15 cellular contexts compared by ENCODE assay signal in the genomic region with DNA sequence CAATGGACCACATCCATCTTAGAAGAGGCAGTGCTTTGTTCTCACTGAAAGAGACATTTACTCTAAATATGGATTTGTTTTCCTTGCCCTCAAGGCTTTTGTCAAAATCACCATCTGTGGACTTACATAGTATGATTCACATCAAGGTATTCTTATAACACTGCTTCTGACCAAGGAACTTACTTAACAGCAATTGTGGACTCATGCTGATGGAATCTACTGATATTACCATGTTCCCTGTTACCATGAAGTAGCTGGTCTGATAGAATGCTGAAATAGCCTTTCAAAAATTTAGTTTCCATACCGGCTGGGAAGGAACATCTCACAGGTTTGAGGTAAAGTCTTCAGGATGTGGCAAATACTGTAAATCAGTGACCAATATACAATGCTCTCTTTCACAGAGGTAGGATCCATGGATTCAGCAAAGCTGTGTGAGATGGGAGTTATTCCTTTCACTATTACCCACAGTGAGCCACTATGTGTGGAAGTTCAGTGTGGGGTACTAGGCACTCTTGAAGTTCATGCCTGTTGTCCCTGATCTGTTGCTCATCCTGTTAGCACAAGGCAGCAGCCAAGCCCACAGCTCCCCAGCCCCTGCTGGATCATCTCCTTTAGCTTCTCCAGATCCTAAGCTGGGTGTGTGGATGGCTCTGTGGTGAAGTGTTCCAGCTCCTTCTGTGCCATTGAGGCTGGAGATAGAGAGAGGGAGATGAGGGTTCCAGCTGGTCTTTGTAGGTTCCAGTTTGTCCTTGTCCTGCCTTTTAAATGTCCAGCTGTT.
A peak's percentile ranks its signal among the peaks of the same experiment; 100 is the strongest.
DNase-seq lines count a peak whose midpoint lies in the region; ATAC-seq and TF ChIP-seq lines count a peak whose summit lies in the region.
"Had no signal": no experiment of that assay in that cellular context is flagged by ENCODE, and none has a peak within 500 bp of the region (broad histone marks: within the 10 kb centered on the region; RNA-seq: fewer than 3 reads in every experiment).

No MANE protein-coding gene starts in this region.

- no peaks in the 10 kb centered on the region for H3K4me1 Mint-ChIP-seq in stimulated activated memory B cell treated with anti-CD40 and anti-IgM and Interleukin-4, amounts not matched to agents 10 μg/mL and 1 μg/mL and 100 μg/mL, for 72 hours
- H3K4me1 Mint-ChIP-seq: activated CD4-positive, alpha-beta T cell treated with anti-CD3 and anti-CD28 coated beads, Interleukin-2, amount 10 ng/mL, durations not matched to agents 24 days and 14 days; central memory CD8-positive, alpha-beta T cell had no signal

- H3K27me3 Mint-ChIP-seq in stimulated activated memory B cell treated with anti-CD40 and anti-IgM and Interleukin-4, amounts not matched to agents 10 μg/mL and 1 μg/mL and 100 μg/mL, for 72 hours = no peaks in the 10 kb centered on the region
- H3K27me3 Mint-ChIP-seq: activated CD4-positive, alpha-beta T cell treated with anti-CD3 and anti-CD28 coated beads, Interleukin-2, amount 10 ng/mL, durations not matched to agents 24 days and 14 days; central memory CD8-positive, alpha-beta T cell had no signal

- CTCF ChIA-PET in Panc1 (lab: Charles Lee) = no interaction called here

- TF ChIP-seq CTCF in Panc1 (IDR thresholded peaks at IDR 0.05) = no peak

- no TSS peak for BruUV-seq in Panc1 (replicated peaks; lab: Mats Ljungman, UMichigan)

- no peaks in the 10 kb centered on the region for H3K36me3 Mint-ChIP-seq in stimulated activated memory B cell treated with anti-CD40 and anti-IgM and Interleukin-4, amounts not matched to agents 10 μg/mL and 1 μg/mL and 100 μg/mL, for 72 hours
- H3K36me3 Mint-ChIP-seq: CD8-positive, alpha-beta T cell had no signal

- no peaks in the 10 kb centered on the region for H3K9me3 ChIP-seq in Panc1 (ENCODE audit: control insufficient read depth, insufficient read depth, low read depth, low read length)
- H3K9me3 ChIP-seq: MG63 had no signal

- intact Hi-C loops in Panc1 (cut with micrococcal nuclease; ENCODE audit: unreplicated experiment) = no loop called here

- H3K27ac ChIP-seq in Panc1 (ENCODE audit: low read length) (no peak overlapping the region), epithelial cell of prostate (peak overlapping the region; percentile 79)

- no peaks in the 10 kb centered on the region for H3K27me3 ChIP-seq in Panc1 (ENCODE audit: control insufficient read depth, insufficient read depth, low read length)
- H3K27me3 ChIP-seq: esophagus squamous epithelium, MG63 had no signal

- ATAC-seq in Panc1 = peak; percentile 84
- ATAC-seq in stimulated activated memory B cell treated with anti-CD40 and anti-IgM and Interleukin-4, amounts not matched to agents 10 μg/mL and 1 μg/mL and 100 μg/mL, for 72 hours = no peak
- no peak for ATAC-seq in HG02870 (IDR thresholded peaks at IDR 0.05; ENCODE audit: unreplicated experiment)
- ATAC-seq: CD8-positive, alpha-beta T cell had no signal

- no peak overlapping the region for H3K4me3 ChIP-seq in Panc1 (ENCODE audit: low read depth in 2 of 2, low read length in 2 of 2)
- H3K4me3 ChIP-seq: esophagus squamous epithelium, MG63 had no signal

- peak; percentile 96 for DNase-seq in ELR (ENCODE audit: low read depth)
- DNase-seq in Panc1 (ENCODE audit: low read depth, low spot score) = no peak
- DNase-seq in epithelial cell of prostate (ENCODE audit: low read depth, low spot score) = peak; percentile 96
- peak; percentile 93 for DNase-seq in renal cortical epithelial cell (ENCODE audit: low read depth)
- DNase-seq in SK-N-DZ (ENCODE audit: low spot score) = no peak
- no peak for DNase-seq in GF-D8 (lab: John Stamatoyannopoulos, UW)
- DNase-seq: activated CD4-positive, alpha-beta T cell treated with anti-CD3 and anti-CD28 coated beads, Interleukin-2, amount 10 ng/mL, durations not matched to agents 24 days and 14 days; CD8-positive, alpha-beta T cell; esophagus squamous epithelium; MG63; stimulated activated CD4-positive, alpha-beta T cell treated with anti-CD3 and anti-CD28 coated beads, Interleukin-4, amount 100 ng/mL, for 1 hour; stimulated activated naive CD4-positive, alpha-beta T cell treated with Interleukin-2 at 50 U/mL for 16 hours had no signal

- no peaks in the 10 kb centered on the region for H3K4me1 ChIP-seq in Panc1 (ENCODE audit: control insufficient read depth, insufficient read depth, low read length)

- POLR2A ChIA-PET in Panc1 (lab: Charles Lee) = no interaction called here

- H3K27ac Mint-ChIP-seq in stimulated activated memory B cell treated with anti-CD40 and anti-IgM and Interleukin-4, amounts not matched to agents 10 μg/mL and 1 μg/mL and 100 μg/mL, for 72 hours = no peak overlapping the region
- H3K27ac Mint-ChIP-seq: activated CD4-positive, alpha-beta T cell treated with anti-CD3 and anti-CD28 coated beads, Interleukin-2, amount 10 ng/mL, durations not matched to agents 24 days and 14 days; CD8-positive, alpha-beta T cell had no signal

- in situ Hi-C loops in Panc1 (cut with HindIII; ENCODE audit: low pct_unique_long_range_greater_than_20kb, low sequenced_read_pairs) = no loop called here

- no peak overlapping the region for H3K4me3 Mint-ChIP-seq in stimulated activated memory B cell treated with anti-CD40 and anti-IgM and Interleukin-4, amounts not matched to agents 10 μg/mL and 1 μg/mL and 100 μg/mL, for 72 hours
- H3K4me3 Mint-ChIP-seq: activated CD4-positive, alpha-beta T cell treated with anti-CD3 and anti-CD28 coated beads, Interleukin-2, amount 10 ng/mL, durations not matched to agents 24 days and 14 days; CD8-positive, alpha-beta T cell; central memory CD8-positive, alpha-beta T cell had no signal

- H3K9me3 Mint-ChIP-seq in stimulated activated memory B cell treated with anti-CD40 and anti-IgM and Interleukin-4, amounts not matched to agents 10 μg/mL and 1 μg/mL and 100 μg/mL, for 72 hours = no peaks in the 10 kb centered on the region
- H3K9me3 Mint-ChIP-seq: activated CD4-positive, alpha-beta T cell treated with anti-CD3 and anti-CD28 coated beads, Interleukin-2, amount 10 ng/mL, durations not matched to agents 24 days and 14 days; CD8-positive, alpha-beta T cell; central memory CD8-positive, alpha-beta T cell had no signal

- H3K36me3 ChIP-seq in Panc1 (ENCODE audit: control insufficient read depth, insufficient read depth, low read length) = no peaks in the 10 kb centered on the region
- H3K36me3 ChIP-seq: esophagus squamous epithelium, MG63 had no signal

Comparison
In these comparisons a context has a peak if more than half of its experiments do, and no peak if none do; other contexts are left out.
1. DNase-seq: peak in ELR (single experiment), epithelial cell of prostate (single experiment) and renal cortical epithelial cell (single experiment); none in Panc1 (single experiment), SK-N-DZ (single experiment) and GF-D8 (single experiment).